25 cellular contexts compared by ENCODE assay signal in the genomic region with DNA sequence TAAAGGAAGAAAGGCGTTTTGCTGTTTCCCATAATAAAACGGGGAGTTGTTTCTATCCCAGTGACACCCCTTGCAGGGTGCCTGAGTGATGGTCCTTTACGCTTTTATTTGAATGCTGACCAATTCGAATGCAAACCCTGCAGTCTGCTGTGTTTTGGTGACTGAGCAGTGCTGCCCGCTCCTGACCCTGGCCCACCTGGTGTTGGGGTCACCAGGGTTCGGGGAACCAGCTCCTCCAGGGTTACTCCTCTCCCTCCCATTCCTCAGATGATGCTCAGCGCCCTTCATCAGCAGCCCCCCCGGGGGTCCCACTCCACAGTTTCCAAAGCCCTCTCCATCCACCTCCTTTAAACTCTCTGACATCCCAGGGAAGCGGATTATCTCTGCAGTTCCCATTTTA. TPM values are rescaled to one million over a fixed set of nuclear protein-coding genes. Genes with fewer than 3 reads are reported as not detected.
DNase-seq lines count a peak whose midpoint lies in the region; ATAC-seq, FAIRE-seq and TF ChIP-seq lines count a peak whose summit lies in the region.
"Had no signal": no experiment of that assay in that cellular context is flagged by ENCODE, and none has a peak within 500 bp of the region (broad histone marks: within the 10 kb centered on the region; RNA-seq: fewer than 3 reads in every experiment).

No MANE protein-coding gene starts in this region.

- ATAC-seq in upper lobe of left lung (ENCODE audit: low FRiP score in 2 of 2) (no peak), GM18907 (IDR thresholded peaks at IDR 0.05; ENCODE audit: unreplicated experiment) (no peak)
- ATAC-seq: A549, K562 had no signal

- no peak overlapping the region for H3K9ac ChIP-seq in kidney (ENCODE audit: low read length in 2 of 2)

- peak overlapping the region; percentile 61; the same call in 1 of the 2 replicates for H3K27ac ChIP-seq in VCaP
- no peak overlapping the region for H3K27ac ChIP-seq in kidney (ENCODE audit: low read depth in 2 of 2, low read length in 2 of 2)
- H3K27ac ChIP-seq in upper lobe of left lung, result peak overlapping the region in 3 of 4 donors; percentile 39 to 87 (median 72)
- H3K27ac ChIP-seq: A549, SJCRH30 had no signal

- WGBS in upper lobe of left lung, 2 donors, result 68 to 72% methylated on average over 9 of the region's 9 CpGs

- no peaks in the 10 kb centered on the region for H3K36me3 ChIP-seq in kidney (ENCODE audit: control insufficient read depth in 1 of 2, insufficient read depth in 2 of 2, low read length in 2 of 2)
- H3K36me3 ChIP-seq in upper lobe of left lung, result peaks cover 0 to 12% (median 0%) of the 10 kb centered on the region in 4 donors
- H3K36me3 ChIP-seq: HAP-1, SJCRH30 had no signal

- DNase-seq in D341Med (ENCODE audit: low spot score) (peak; percentile 36), kidney (peak; percentile 58), upper lobe of left lung (no peak), NCI-H524 treated with DMSO at 0.1 percent for 48 hours (lab: John Stamatoyannopoulos, UW) (no peak)
- no peak for DNase-seq in activated CD4-positive, alpha-beta T cell treated with anti-CD3 and anti-CD28 coated beads, Interleukin-2, amount 50 U/mL, for 4 hours
- DNase-seq: AML-193, C1 segment of cervical spinal cord, Calu3, DMS153, HFFc6, Kasumi-1, NCI-H1105, NCI-H1436 treated with DMSO at 0.1 percent for 48 hours, NCI-H187 treated with DMSO at 0.1 percent for 48 hours, NCI-H524, NCI-H774, SJCRH30 had no signal

- TF ChIP-seq EP300 in upper lobe of left lung (IDR thresholded peaks at IDR 0.05), result no peak

- FAIRE-seq in kidney (lab: Jason Lieb, UNC), result no peak
- FAIRE-seq: A549, GM18507, K562, RCC 7860 had no signal

- intact Hi-C loops in kidney (cut with DNase I), result no loop called here

- H3K4me3 ChIP-seq in kidney (ENCODE audit: low read length in 2 of 2) (no peak overlapping the region), upper lobe of left lung (no peak overlapping the region)
- H3K4me3 ChIP-seq: A549, HAP-1, K562, SJCRH30 had no signal

- H3K27me3 ChIP-seq in upper lobe of left lung, result peaks cover 0 to under 1% (median 0%) of the 10 kb centered on the region in 4 donors
- H3K27me3 ChIP-seq: SJCRH30 had no signal

- no peak for TF ChIP-seq CTCF in VCaP (conservative IDR thresholded peaks at IDR 0.05)
- no peak for TF ChIP-seq CTCF in kidney (IDR thresholded peaks at IDR 0.05; ENCODE audit: borderline replicate concordance, extremely low read depth, insufficient read depth)
- TF ChIP-seq CTCF in upper lobe of left lung (IDR thresholded peaks at IDR 0.05), result no peak

- peaks cover 10 to 37% of the 10 kb centered on the region in 2 donors for H3K4me1 ChIP-seq in kidney (ENCODE audit: control insufficient read depth in 1 of 2, insufficient read depth in 1 of 2, low read depth in 1 of 2, low read length in 2 of 2)
- peaks cover 7 to 50% (median 32%) of the 10 kb centered on the region in 4 donors for H3K4me1 ChIP-seq in upper lobe of left lung
- H3K4me1 ChIP-seq: HAP-1, SJCRH30 had no signal

- no peak for TF ChIP-seq POLR2A in upper lobe of left lung (IDR thresholded peaks at IDR 0.05)

- H3K9me3 ChIP-seq in kidney (ENCODE audit: control insufficient read depth in 1 of 2, low read length in 2 of 2) (no peaks in the 10 kb centered on the region), upper lobe of left lung (no peaks in the 10 kb centered on the region)
- H3K9me3 ChIP-seq: A549, HAP-1, SJCRH30 had no signal

RNA-seq across cellular contexts. Expression of a gene that starts 6.0 kb away (rescaled TPM):
- total RNA-seq in kidney, result 25.3 TPM
- polyA plus RNA-seq in kidney (ENCODE audit: insufficient read depth, low read depth, low replicate concordance), result 102 TPM
- 100 to 1,000 TPM in 1 of 6 donors, 10 to 100 TPM in 4, 1 to 10 TPM in 1; 7.3 to 102 (median 45.5) TPM for total RNA-seq in upper lobe of left lung
- total RNA-seq: HFFc6, M059J, SJCRH30 had no signal

Comparison
In these comparisons a context has a peak if more than half of its experiments do, and no peak if none do; other contexts are left out.
1. DNase-seq: peak in D341Med (single experiment) and kidney (single experiment); none in upper lobe of left lung (0 of 2), activated CD4-positive, alpha-beta T cell treated with anti-CD3 and anti-CD28 coated beads, Interleukin-2, amount 50 U/mL, for 4 hours (0 of 2) and NCI-H524 treated with DMSO at 0.1 percent for 48 hours (single experiment).
2. H3K27ac ChIP-seq: peak in VCaP (single experiment) and upper lobe of left lung (3 of 4); none in kidney (0 of 2).